8 cellular contexts compared by ENCODE assay signal in genomic region chr11:76787911-76788596, GRCh38. TPM values are rescaled to one million over a fixed set of nuclear protein-coding genes. Genes with fewer than 3 reads are reported as not detected.
A peak's percentile ranks its signal among the peaks of the same experiment; 100 is the strongest.
DNase-seq lines count a peak whose midpoint lies in the region; ATAC-seq and TF ChIP-seq lines count a peak whose summit lies in the region.
"Had no signal": no experiment of that assay in that cellular context is flagged by ENCODE, and none has a peak within 500 bp of the region (broad histone marks: within the 10 kb centered on the region; RNA-seq: fewer than 3 reads in every experiment).

No MANE protein-coding gene starts in this region.

- dilution Hi-C loops in IMR-90 (cut with HindIII; ENCODE audit: low sequenced_read_pairs, unreplicated experiment): no loop called here

- H3K27ac ChIP-seq in IMR-90 (ENCODE audit: insufficient read depth, low read length): no peak overlapping the region
- peak overlapping the region; percentile 72 to 87 (median 81) for H3K27ac ChIP-seq in thyroid gland

- POLR2A ChIA-PET in IMR-90 (lab: Charles Lee; ENCODE audit: unreplicated experiment) (no interaction called here), MCF 10A (lab: Yijun Ruan, JAX) (interaction anchor here (0.5 to 6.7 kb wide), 9 partner anchors 8 to 929 kb away, joined by 3 to 83 read pairs (median 4); no protein-coding TSS in a partner anchor)

- H3K4ac ChIP-seq in IMR-90 (ENCODE audit: low read depth, low read length): no peak overlapping the region

- H3K27ac Mint-ChIP-seq in MCF 10A (ENCODE audit: low read depth, unreplicated experiment): peak overlapping the region; percentile 69
- H3K27ac Mint-ChIP-seq: T-cell had no signal

- H3K27me3 ChIP-seq in IMR-90 (ENCODE audit: control insufficient read depth, insufficient read depth, low read length): no peaks in the 10 kb centered on the region
- no peaks in the 10 kb centered on the region for H3K27me3 ChIP-seq in thyroid gland

- H4K5ac ChIP-seq in IMR-90 (ENCODE audit: low read depth, low read length): no peak overlapping the region

- H3K56ac ChIP-seq in IMR-90 (ENCODE audit: extremely low read depth, insufficient read depth, low read length): no peak overlapping the region

- no peak for ATAC-seq in IMR-90 (ENCODE audit: low read depth)
- ATAC-seq: T-cell had no signal

- H4K20me1 ChIP-seq in IMR-90 (ENCODE audit: insufficient read depth, low read length): peaks cover 81% of the 10 kb centered on the region

- peaks cover 14% of the 10 kb centered on the region; the same call in 1 of the 2 replicates for H3K4me1 ChIP-seq in IMR-90 (ENCODE audit: control insufficient read depth, insufficient read depth, low read length)
- peaks cover 49 to 81% of the 10 kb centered on the region in 2 donors for H3K4me1 ChIP-seq in thyroid gland

- peaks cover 33 to 87% of the 10 kb centered on the region in 2 experiments for H3K79me1 ChIP-seq in IMR-90 (ENCODE audit: low read depth in 1 of 2, low read length in 2 of 2)

- H3K9me3 ChIP-seq in IMR-90 (ENCODE audit: control insufficient read depth, insufficient read depth, low read length): no peaks in the 10 kb centered on the region
- H3K9me3 ChIP-seq in thyroid gland: no peaks in the 10 kb centered on the region

- H3K14ac ChIP-seq in IMR-90 (replicated peaks; ENCODE audit: low read depth, low read length): 0 out of 2 replicates have a peak overlapping the region, but pooled peaks have one; percentile 29

- no peak for TF ChIP-seq CTCF in IMR-90 (conservative IDR thresholded peaks at IDR 0.05; ENCODE audit: low read depth, low read length)
- TF ChIP-seq CTCF in MCF 10A (IDR thresholded peaks at IDR 0.05; ENCODE audit: unreplicated experiment): no peak
- no peak for TF ChIP-seq CTCF in thyroid gland (IDR thresholded peaks at IDR 0.05)

- H3K18ac ChIP-seq in IMR-90 (ENCODE audit: low read depth, low read length): no peak overlapping the region

- H3K4me3 ChIP-seq in IMR-90 (ENCODE audit: insufficient read depth, low read depth, low read length) (no peak overlapping the region), thyroid gland (replicated peaks in 1 of 3) (no peak overlapping the region)

- CTCF ChIA-PET in IMR-90 (lab: Yijun Ruan, JAX) (interaction anchor here (1.0 kb wide), 2 partner anchors 16 to 131 kb away, joined by 3 read pairs; no protein-coding TSS in a partner anchor), MCF 10A (lab: Yijun Ruan, JAX) (interaction anchor here (0.6 to 2.2 kb wide), 11 partner anchors 10 to 338 kb away, joined by 3 to 17 read pairs (median 5); no protein-coding TSS in a partner anchor)

- no peaks in the 10 kb centered on the region for H3K27me3 Mint-ChIP-seq in MCF 10A (ENCODE audit: insufficient read depth, unreplicated experiment)

- in situ Hi-C loops in IMR-90 (cut with MboI; ENCODE audit: low sequenced_read_pairs): loop anchor here (5.0 kb wide), 1 partner anchor 46 kb away; no protein-coding TSS in a partner anchor

- peak overlapping the region; percentile 53 for H2AK5ac ChIP-seq in IMR-90 (ENCODE audit: low read depth, low read length)

- H2AK9ac ChIP-seq in IMR-90 (replicated peaks; ENCODE audit: low read depth, low read length, poor library complexity): no peak overlapping the region

- H3K23ac ChIP-seq in IMR-90 (ENCODE audit: low read depth, low read length): no peak overlapping the region

- no peak overlapping the region for H4K8ac ChIP-seq in IMR-90 (ENCODE audit: low read depth in 2 of 2, low read length in 2 of 2)

- H3K36me3 ChIP-seq in IMR-90 (ENCODE audit: control insufficient read depth, insufficient read depth, low read length) (peaks cover 17% of the 10 kb centered on the region; the same call in 1 of the 2 replicates), thyroid gland (no peaks in the 10 kb centered on the region)

- no peak overlapping the region for H2BK5ac ChIP-seq in IMR-90 (ENCODE audit: low read depth, low read length, poor library complexity, severe bottlenecking)

- H3K9ac ChIP-seq in IMR-90 (ENCODE audit: low read depth, low read length): no peak overlapping the region

- H2BK120ac ChIP-seq in IMR-90 (ENCODE audit: low read depth, low read length): no peak overlapping the region

- no peak overlapping the region for H4K91ac ChIP-seq in IMR-90 (ENCODE audit: insufficient read depth, low read depth, low read length)

- 57% methylated on average over 5 of the region's 12 CpGs; no CpG with 5 or more reads in 1 of the 2 experiments for WGBS in IMR-90 (ENCODE audit: extremely low coverage in 2 of 2, insufficient read length in 1 of 2), 2 experiments
- WGBS in thyroid gland, 2 donors: 60 to 62% methylated on average over 8 to 12 of the region's 12 CpGs

- H3K4me3 Mint-ChIP-seq in MCF 10A (ENCODE audit: unreplicated experiment): peak overlapping the region; percentile 51
- H3K4me3 Mint-ChIP-seq: T-cell had no signal

- H2AFZ ChIP-seq in IMR-90 (replicated peaks; ENCODE audit: low read length, poor library complexity): no peak overlapping the region

- peaks cover 78% of the 10 kb centered on the region for H3K4me1 Mint-ChIP-seq in MCF 10A (ENCODE audit: insufficient read depth, unreplicated experiment)

- intact Hi-C loops in IMR-90 (cut with micrococcal nuclease): no loop called here
- intact Hi-C loops in MCF 10A (cut with micrococcal nuclease): no loop called here
- intact Hi-C loops in thyroid gland (cut with DNase I): no loop called here

- peak; percentile 76 for DNase-seq in IMR-90
- DNase-seq in MCF 10A (ENCODE audit: unreplicated experiment): peak; percentile 54
- peak; percentile 82 for DNase-seq in islet precursor cell
- DNase-seq in thyroid gland: no peak
- no peak for DNase-seq in NCI-H128 (lab: John Stamatoyannopoulos, UW; ENCODE audit: unreplicated experiment)
- no peak for DNase-seq in DMS53 treated with DMSO at 0.1 percent for 48 hours (lab: John Stamatoyannopoulos, UW; ENCODE audit: unreplicated experiment)
- DNase-seq in activated CD4-positive, alpha-beta T cell treated with anti-CD3 and anti-CD28 coated beads, Interleukin-2, amount 50 U/mL, for 48 hours: no peak
- DNase-seq: T-cell had no signal

- no peak for TF ChIP-seq RAD21 in IMR-90 (IDR thresholded peaks at IDR 0.05; ENCODE audit: low read length)

- H3K4me2 ChIP-seq in IMR-90 (ENCODE audit: low read depth, low read length): no peak overlapping the region

- TF ChIP-seq POLR2A in IMR-90 (IDR thresholded peaks at IDR 0.05; ENCODE audit: low read depth, low read length): no peak
- TF ChIP-seq POLR2A in thyroid gland (IDR thresholded peaks at IDR 0.05): no peak

- BruUV-seq in IMR-90 (replicated peaks; lab: Mats Ljungman, UMichigan): no TSS peak
- no TSS peak for BruUV-seq in MCF 10A (replicated peaks; lab: Mats Ljungman, UMichigan)

- no peak overlapping the region for H2BK20ac ChIP-seq in IMR-90 (ENCODE audit: low read depth, low read length)

- no peaks in the 10 kb centered on the region for H3K9me3 Mint-ChIP-seq in MCF 10A (ENCODE audit: unreplicated experiment)
- H3K9me3 Mint-ChIP-seq: T-cell had no signal

- H3K9me1 ChIP-seq in IMR-90 (ENCODE audit: insufficient read depth, low read length): peaks cover 19% of the 10 kb centered on the region

- H3K36me3 Mint-ChIP-seq in MCF 10A (ENCODE audit: insufficient read depth, unreplicated experiment): peaks cover 21% of the 10 kb centered on the region
- H3K36me3 Mint-ChIP-seq: T-cell had no signal

- no peak overlapping the region; the same call in 2 of the 3 replicates for H2BK15ac ChIP-seq in IMR-90 (ENCODE audit: low read depth, low read length)

TF ChIP-seq in IMR-90, 13 proteins besides CTCF, POLR2A, EP300 and RAD21:
- TF ChIP-seq CEBPB (IDR thresholded peaks at IDR 0.05; ENCODE audit: low read depth, low read length): peak; percentile 50; the same call in 1 of the 2 replicates
- TF ChIP-seq SMC3 (IDR thresholded peaks at IDR 0.05; ENCODE audit: low read depth, low read length): no peak
- TF ChIP-seq NFE2L2 (IDR thresholded peaks at IDR 0.05; ENCODE audit: low read depth, low read length): no peak
- TF ChIP-seq MXI1 (IDR thresholded peaks at IDR 0.05; ENCODE audit: borderline replicate concordance, low read depth, low read length): peak; percentile 50; the same call in 1 of the 2 replicates

RNA-seq across cellular contexts. Expression of gene TSKU, which starts 4.9 kb away (rescaled TPM):
- total RNA-seq in IMR-90 (2012; rRNA removed) (6.4 and 6.8 TPM in 2 replicates), MCF 10A (2022) (18.4 and 20.1 TPM in 2 replicates), thyroid gland (100 to 1,000 TPM in 2 of 4 donors, 10 to 100 TPM in 2; 95.6 to 152 (median 99.2) TPM)
- 26.6 and 28.7 TPM in 2 replicates for polyA plus RNA-seq in IMR-90 (2012; rRNA removed)
- 13.1 and 43.5 TPM in 2 replicates for polyA plus RNA-seq in IMR-90 (2012; cell fraction: cytosol; rRNA removed)
- polyA plus RNA-seq in IMR-90 (2012; cell fraction: nucleus; rRNA removed; ENCODE audit: low replicate concordance): 11.3 and 20.6 TPM in 2 replicates

Comparison
In these comparisons a context has a peak if more than half of its experiments do, and no peak if none do; other contexts are left out.
1. DNase-seq: peak in IMR-90 (single experiment), MCF 10A (single experiment) and islet precursor cell (single experiment); none in thyroid gland (0 of 2), NCI-H128 (single experiment), DMS53 treated with DMSO at 0.1 percent for 48 hours (single experiment) and activated CD4-positive, alpha-beta T cell treated with anti-CD3 and anti-CD28 coated beads, Interleukin-2, amount 50 U/mL, for 48 hours (0 of 2).